In genomic region chr1:172845865-172846264, GRCh38 we compare ENCODE assay signal across 18 cellular contexts.
DNase-seq lines count a peak whose midpoint lies in the region; ATAC-seq and TF ChIP-seq lines count a peak whose summit lies in the region.
"Had no signal": no experiment of that assay in that cellular context is flagged by ENCODE, and none has a peak within 500 bp of the region (broad histone marks: within the 10 kb centered on the region; RNA-seq: fewer than 3 reads in every experiment).

No MANE protein-coding gene starts in this region.

- no peak for DNase-seq in stimulated activated naive CD8-positive, alpha-beta T cell treated with anti-CD3 and anti-CD28 coated beads, Interleukin-15, Interleukin-2, amounts not matched to agents 100 U/mL and 50 U/mL, for 24 hours
- DNase-seq in T-helper 17 cell: no peak
- DNase-seq in central memory CD8-positive, alpha-beta T cell (ENCODE audit: low spot score in 2 of 2): no peak
- no peak for DNase-seq in stimulated activated naive CD8-positive, alpha-beta T cell treated with anti-CD3 and anti-CD28 coated beads, Interleukin-15, amount 100 ng/mL, for 72 hours
- no peak for DNase-seq in dedifferentiated amniotic fluid mesenchymal stem cell (ENCODE audit: extremely low spot score)
- no peak for DNase-seq in glutamatergic neuron
- DNase-seq: ACHN, DMS79, Karpas-422, NCI-H1105, NCI-H1694, NCI-H510A treated with DMSO at 0.1 percent for 48 hours, NCI-H82 had no signal

- H3K9me3 Mint-ChIP-seq in stimulated activated naive CD8-positive, alpha-beta T cell treated with anti-CD3 and anti-CD28 coated beads, Interleukin-15, Interleukin-2, amounts not matched to agents 100 ng/mL and 50 ng/mL, for 24 hours: no peaks in the 10 kb centered on the region
- no peaks in the 10 kb centered on the region for H3K9me3 Mint-ChIP-seq in central memory CD8-positive, alpha-beta T cell
- no peaks in the 10 kb centered on the region for H3K9me3 Mint-ChIP-seq in stimulated activated naive CD8-positive, alpha-beta T cell treated with anti-CD3 and anti-CD28 coated beads, Interleukin-15, amount 100 ng/mL, for 72 hours
- peaks cover 1% of the 10 kb centered on the region for H3K9me3 Mint-ChIP-seq in glutamatergic neuron (ENCODE audit: unreplicated experiment)
- H3K9me3 Mint-ChIP-seq: CD4-positive, alpha-beta T cell; GM23338 had no signal

- ATAC-seq in stimulated activated naive CD8-positive, alpha-beta T cell treated with anti-CD3 and anti-CD28 coated beads, Interleukin-15, Interleukin-2, amounts not matched to agents 100 U/mL and 50 U/mL, for 24 hours: no peak
- ATAC-seq in T-helper 17 cell (no peak), GM21619 (IDR thresholded peaks at IDR 0.05; ENCODE audit: unreplicated experiment) (no peak)
- ATAC-seq in central memory CD8-positive, alpha-beta T cell (replicated peaks; ENCODE audit: extremely low read depth, poor library complexity, severe bottlenecking): no peak
- ATAC-seq in stimulated activated naive CD8-positive, alpha-beta T cell treated with anti-CD3 and anti-CD28 coated beads, Interleukin-15, amount 100 ng/mL, for 72 hours: no peak

- H3K27me3 Mint-ChIP-seq in stimulated activated naive CD8-positive, alpha-beta T cell treated with anti-CD3 and anti-CD28 coated beads, Interleukin-15, Interleukin-2, amounts not matched to agents 100 ng/mL and 50 ng/mL, for 24 hours: peaks cover 16% of the 10 kb centered on the region
- H3K27me3 Mint-ChIP-seq in T-helper 17 cell (no peaks in the 10 kb centered on the region), glutamatergic neuron (ENCODE audit: unreplicated experiment) (peaks cover 2% of the 10 kb centered on the region)
- H3K27me3 Mint-ChIP-seq in central memory CD8-positive, alpha-beta T cell: no peaks in the 10 kb centered on the region
- H3K27me3 Mint-ChIP-seq in stimulated activated naive CD8-positive, alpha-beta T cell treated with anti-CD3 and anti-CD28 coated beads, Interleukin-15, amount 100 ng/mL, for 72 hours: peaks cover 11% of the 10 kb centered on the region
- H3K27me3 Mint-ChIP-seq: B cell; CD4-positive, alpha-beta T cell had no signal

- H3K4me1 Mint-ChIP-seq in stimulated activated naive CD8-positive, alpha-beta T cell treated with anti-CD3 and anti-CD28 coated beads, Interleukin-15, Interleukin-2, amounts not matched to agents 100 ng/mL and 50 ng/mL, for 24 hours (ENCODE audit: low read depth): peaks cover 25% of the 10 kb centered on the region
- H3K4me1 Mint-ChIP-seq in T-helper 17 cell: peaks cover 25% of the 10 kb centered on the region
- H3K4me1 Mint-ChIP-seq in central memory CD8-positive, alpha-beta T cell: peaks cover 19% of the 10 kb centered on the region
- H3K4me1 Mint-ChIP-seq in stimulated activated naive CD8-positive, alpha-beta T cell treated with anti-CD3 and anti-CD28 coated beads, Interleukin-15, amount 100 ng/mL, for 72 hours: peaks cover 35% of the 10 kb centered on the region
- peaks cover 4% of the 10 kb centered on the region for H3K4me1 Mint-ChIP-seq in glutamatergic neuron (ENCODE audit: low read depth, unreplicated experiment)
- H3K4me1 Mint-ChIP-seq: B cell had no signal

- H3K9me3 ChIP-seq in T-helper 17 cell (ENCODE audit: control insufficient read depth, low read length, poor library complexity, severe bottlenecking): no peaks in the 10 kb centered on the region

- peak overlapping the region; percentile 47 for H3K4me3 Mint-ChIP-seq in stimulated activated naive CD8-positive, alpha-beta T cell treated with anti-CD3 and anti-CD28 coated beads, Interleukin-15, Interleukin-2, amounts not matched to agents 100 ng/mL and 50 ng/mL, for 24 hours
- H3K4me3 Mint-ChIP-seq in T-helper 17 cell: peak overlapping the region; percentile 87
- no peak overlapping the region for H3K4me3 Mint-ChIP-seq in central memory CD8-positive, alpha-beta T cell
- H3K4me3 Mint-ChIP-seq in stimulated activated naive CD8-positive, alpha-beta T cell treated with anti-CD3 and anti-CD28 coated beads, Interleukin-15, amount 100 ng/mL, for 72 hours: peak overlapping the region; percentile 55 to 68
- H3K4me3 Mint-ChIP-seq in glutamatergic neuron (ENCODE audit: unreplicated experiment): no peak overlapping the region
- H3K4me3 Mint-ChIP-seq: B cell; CD4-positive, alpha-beta T cell; GM23338 had no signal

- H3K36me3 Mint-ChIP-seq in stimulated activated naive CD8-positive, alpha-beta T cell treated with anti-CD3 and anti-CD28 coated beads, Interleukin-15, Interleukin-2, amounts not matched to agents 100 ng/mL and 50 ng/mL, for 24 hours (ENCODE audit: low read depth): peaks cover 3% of the 10 kb centered on the region
- H3K36me3 Mint-ChIP-seq in T-helper 17 cell (ENCODE audit: low read depth): peaks cover 4% of the 10 kb centered on the region
- no peaks in the 10 kb centered on the region for H3K36me3 Mint-ChIP-seq in central memory CD8-positive, alpha-beta T cell (ENCODE audit: insufficient read depth)
- no peaks in the 10 kb centered on the region for H3K36me3 Mint-ChIP-seq in glutamatergic neuron (ENCODE audit: unreplicated experiment)

- H3K27ac Mint-ChIP-seq in stimulated activated naive CD8-positive, alpha-beta T cell treated with anti-CD3 and anti-CD28 coated beads, Interleukin-15, Interleukin-2, amounts not matched to agents 100 ng/mL and 50 ng/mL, for 24 hours: peak overlapping the region; percentile 34
- peak overlapping the region; percentile 97 for H3K27ac Mint-ChIP-seq in T-helper 17 cell
- H3K27ac Mint-ChIP-seq in central memory CD8-positive, alpha-beta T cell (ENCODE audit: low read depth): peak overlapping the region; percentile 71
- H3K27ac Mint-ChIP-seq in stimulated activated naive CD8-positive, alpha-beta T cell treated with anti-CD3 and anti-CD28 coated beads, Interleukin-15, amount 100 ng/mL, for 72 hours: peak overlapping the region in 1 of 2 donors; percentile 80
- H3K27ac Mint-ChIP-seq in glutamatergic neuron (ENCODE audit: unreplicated experiment): no peak overlapping the region
- H3K27ac Mint-ChIP-seq: B cell, GM23338 had no signal

- no peak for TF ChIP-seq CTCF in glutamatergic neuron (IDR thresholded peaks at IDR 0.05; ENCODE audit: partially characterized antibody, unreplicated experiment)

Comparison
In these comparisons a context has a peak if more than half of its experiments do, and no peak if none do; other contexts are left out.
1. H3K4me3 Mint-ChIP-seq: peak in stimulated activated naive CD8-positive, alpha-beta T cell treated with anti-CD3 and anti-CD28 coated beads, Interleukin-15, Interleukin-2, amounts not matched to agents 100 ng/mL and 50 ng/mL, for 24 hours (single experiment), T-helper 17 cell (single experiment) and stimulated activated naive CD8-positive, alpha-beta T cell treated with anti-CD3 and anti-CD28 coated beads, Interleukin-15, amount 100 ng/mL, for 72 hours (2 of 2); none in central memory CD8-positive, alpha-beta T cell (single experiment) and glutamatergic neuron (single experiment).